Comparison of ENCODE assay signal across 16 cellular contexts in genomic region chr1:189253601-189254350, GRCh38.
DNase-seq lines count a peak whose midpoint lies in the region; ATAC-seq, FAIRE-seq and TF ChIP-seq lines count a peak whose summit lies in the region.
"Had no signal": no experiment of that assay in that cellular context is flagged by ENCODE, and none has a peak within 500 bp of the region (broad histone marks: within the 10 kb centered on the region; RNA-seq: fewer than 3 reads in every experiment).

No MANE protein-coding gene starts in this region.

- no peak for ATAC-seq in HG02938 (IDR thresholded peaks at IDR 0.05; ENCODE audit: unreplicated experiment)

- POLR2A ChIA-PET in HEK293T (lab: Yijun Ruan, JAX) = no interaction called here

- TF ChIP-seq POLR2A in H54 (IDR thresholded peaks at IDR 0.05; ENCODE audit: low read depth, low read length) = no peak

- FAIRE-seq in H54 (lab: Jason Lieb, UNC) = no peak
- FAIRE-seq: D721Med, GM12891 had no signal

- CTCF ChIA-PET in HEK293T (lab: Yijun Ruan, JAX) = no interaction called here

- DNase-seq in HEK293T (ENCODE audit: extremely low spot score) (no peak), NCI-H2227 treated with DMSO at 0.1 percent for 48 hours (lab: John Stamatoyannopoulos, UW) (peak; percentile 29), NCI-H82 treated with DMSO at 0.1 percent for 48 hours (lab: John Stamatoyannopoulos, UW; ENCODE audit: unreplicated experiment) (peak; percentile 9), left kidney (ENCODE audit: low read depth, low spot score) (peak; percentile 12), T-helper 9 cell (no peak), H54 (ENCODE audit: insufficient read length, low spot score) (no peak), kidney tubule cell (ENCODE audit: low spot score) (no peak)
- DNase-seq: ACHN; AML-193; Caco-2; CD4-positive, alpha-beta T cell; GM23248; H9 had no signal

TF ChIP-seq in HEK293T, 16 proteins besides CTCF, POLR2A, EP300 and RAD21:
- TF ChIP-seq ARNT (IDR thresholded peaks at IDR 0.05) = no peak
- TF ChIP-seq FOXA1 (IDR thresholded peaks at IDR 0.05) = no peak
- TF ChIP-seq ZNF384 (IDR thresholded peaks at IDR 0.05) = peak; percentile 33; the same call in 1 of the 2 replicates

Comparison
In these comparisons a context has a peak if more than half of its experiments do, and no peak if none do; other contexts are left out.
1. DNase-seq: peak in NCI-H2227 treated with DMSO at 0.1 percent for 48 hours (single experiment), NCI-H82 treated with DMSO at 0.1 percent for 48 hours (single experiment) and left kidney (single experiment); none in HEK293T (single experiment), T-helper 9 cell (single experiment), H54 (single experiment) and kidney tubule cell (single experiment).